ENCODE assay signal across 15 cellular contexts in the genomic region with DNA sequence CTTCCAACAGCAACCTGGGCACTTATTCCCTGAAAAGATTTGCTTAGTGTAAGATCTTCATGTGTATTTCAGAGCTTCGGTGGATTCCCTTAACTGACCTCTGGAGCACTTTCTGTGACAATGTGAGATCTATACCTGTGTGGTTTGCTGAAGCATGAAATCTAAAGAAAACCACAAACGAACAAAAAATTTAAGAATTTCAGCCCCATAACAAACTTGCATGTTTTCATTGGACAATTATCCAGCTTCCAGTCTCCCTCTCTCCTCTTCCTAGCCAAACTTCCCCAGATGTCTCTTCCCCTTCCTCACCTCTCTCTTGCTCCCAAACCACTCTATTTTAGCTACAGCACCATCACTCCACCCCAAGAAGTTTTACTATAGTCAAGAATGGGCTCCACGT.
DNase-seq lines count a peak whose midpoint lies in the region; ATAC-seq and TF ChIP-seq lines count a peak whose summit lies in the region.
"Had no signal": no experiment of that assay in that cellular context is flagged by ENCODE, and none has a peak within 500 bp of the region (broad histone marks: within the 10 kb centered on the region; RNA-seq: fewer than 3 reads in every experiment).

No MANE protein-coding gene starts in this region.

- H3K27me3 Mint-ChIP-seq in nephron progenitor cell (ENCODE audit: low read depth, poor library complexity) = no peaks in the 10 kb centered on the region
- H3K27me3 Mint-ChIP-seq: CD4-positive, CD25-positive, alpha-beta regulatory T cell had no signal

- H3K27ac Mint-ChIP-seq in nephron progenitor cell = peak overlapping the region; percentile 9
- H3K27ac Mint-ChIP-seq: CD4-positive, CD25-positive, alpha-beta regulatory T cell had no signal

- DNase-seq in nephron progenitor cell (no peak), ecto neural progenitor cell (ENCODE audit: low spot score) (no peak), GOT3 (lab: John Stamatoyannopoulos, UW) (no peak), NCI-H1694 treated with DMSO at 0.1 percent for 48 hours (lab: John Stamatoyannopoulos, UW) (no peak)
- DNase-seq: ACHN; CD4-positive, CD25-positive, alpha-beta regulatory T cell; DMS53; GF-D8; GM23248; H7; Karpas-422 had no signal

- no peak for TF ChIP-seq CTCF in nephron progenitor cell (IDR thresholded peaks at IDR 0.05)

- H3K4me3 Mint-ChIP-seq in nephron progenitor cell = no peak overlapping the region
- H3K4me3 Mint-ChIP-seq: CD4-positive, CD25-positive, alpha-beta regulatory T cell had no signal

- peak; percentile 26 for ATAC-seq in GM18867 (IDR thresholded peaks at IDR 0.05; ENCODE audit: unreplicated experiment)
- peak; percentile 35 for ATAC-seq in GM19463 (IDR thresholded peaks at IDR 0.05; ENCODE audit: unreplicated experiment)
- peak; percentile 53 for ATAC-seq in HG03066 (IDR thresholded peaks at IDR 0.05; ENCODE audit: low read depth, unreplicated experiment)
- ATAC-seq: K562 had no signal

- H3K9me3 Mint-ChIP-seq in nephron progenitor cell = no peaks in the 10 kb centered on the region

- H3K4me1 Mint-ChIP-seq in nephron progenitor cell = peaks cover 5% of the 10 kb centered on the region
- H3K4me1 Mint-ChIP-seq: CD4-positive, CD25-positive, alpha-beta regulatory T cell had no signal

- H3K36me3 Mint-ChIP-seq in nephron progenitor cell (ENCODE audit: low read depth) = no peaks in the 10 kb centered on the region
- H3K36me3 Mint-ChIP-seq: CD4-positive, CD25-positive, alpha-beta regulatory T cell had no signal
